ENCODE assay signal across 11 cellular contexts in genomic region chr18:33844232-33844631, GRCh38.
"Had no signal": no experiment of that assay in that cellular context is flagged by ENCODE, and none has a peak within 500 bp of the region (broad histone marks: within the 10 kb centered on the region; RNA-seq: fewer than 3 reads in every experiment).

No MANE protein-coding gene starts in this region.

- H3K4me3 ChIP-seq: cardiac muscle cell, heart right ventricle had no signal

- ATAC-seq: heart right ventricle; stimulated activated naive CD8-positive, alpha-beta T cell treated with anti-CD3 and anti-CD28 coated beads, Interleukin-15, Interleukin-2, amounts not matched to agents 100 U/mL and 50 U/mL, for 24 hours had no signal

- DNase-seq: activated CD4-positive, alpha-beta memory T cell treated with anti-CD3 and anti-CD28 coated beads, Interleukin-2, amount 10 ng/mL, durations not matched to agents 7 days and 5 days; activated gamma-delta T cell; activated naive CD8-positive, alpha-beta T cell treated with anti-CD3 and anti-CD28 coated beads for 36 hours; activated T-cell treated with anti-CD3 and anti-CD28 coated beads, Interleukin-2, amount 50 U/mL, for 48 hours; effector CD8-positive, alpha-beta T cell; heart right ventricle; kidney; stimulated activated CD4-positive, alpha-beta T cell treated with anti-CD3 and anti-CD28 coated beads, Interleukin-2, amount 100 ng/mL, for 48 hours; stimulated activated naive CD8-positive, alpha-beta T cell treated with anti-CD3 and anti-CD28 coated beads, Interleukin-15, Interleukin-2, amounts not matched to agents 100 U/mL and 50 U/mL, for 24 hours; T1000 had no signal
